Comparison of ENCODE assay signal across 19 cellular contexts in genomic region chr13:83216521-83217245, GRCh38.
DNase-seq lines count a peak whose midpoint lies in the region; FAIRE-seq and TF ChIP-seq lines count a peak whose summit lies in the region.
"Had no signal": no experiment of that assay in that cellular context is flagged by ENCODE, and none has a peak within 500 bp of the region (broad histone marks: within the 10 kb centered on the region; RNA-seq: fewer than 3 reads in every experiment).

No MANE protein-coding gene starts in this region.

- no peak overlapping the region for H3K9ac ChIP-seq in fibroblast of lung (ENCODE audit: insufficient read depth, low read length)

- TF ChIP-seq CTCF in AG04450 (IDR thresholded peaks at IDR 0.05; ENCODE audit: low read depth, low read length) (no peak), fibroblast of lung (conservative IDR thresholded peaks at IDR 0.05 in 1 of 2, IDR thresholded peaks at IDR 0.05 in 1 of 2; ENCODE audit: low read depth in 1 of 2, low read length in 2 of 2) (no peak), esophagus squamous epithelium (IDR thresholded peaks at IDR 0.05) (no peak)

- H3K4me3 ChIP-seq in AG04450 (ENCODE audit: low read depth, low read length) (no peak overlapping the region), fibroblast of lung (replicated peaks in 1 of 4; ENCODE audit: control extremely low read depth in 1 of 4, insufficient read depth in 1 of 4, low read depth in 3 of 4, low read length in 4 of 4) (no peak overlapping the region), esophagus squamous epithelium (no peak overlapping the region)
- H3K4me3 ChIP-seq: Peyer's patch had no signal

- intact Hi-C loops in esophagus squamous epithelium (cut with DNase I), result no loop called here

- TF ChIP-seq POLR2A in H54 (IDR thresholded peaks at IDR 0.05; ENCODE audit: low read depth, low read length), result no peak
- TF ChIP-seq POLR2A in esophagus squamous epithelium (IDR thresholded peaks at IDR 0.05), result no peak

- H3K79me2 ChIP-seq in fibroblast of lung (ENCODE audit: control insufficient read depth, insufficient read depth, low read length), result no peaks in the 10 kb centered on the region

- H3K27ac ChIP-seq in AG04450 (ENCODE audit: low read depth, low read length) (no peak overlapping the region), fibroblast of lung (ENCODE audit: insufficient read depth, low read length) (peak overlapping the region; percentile 65), esophagus squamous epithelium (no peak overlapping the region)
- H3K27ac ChIP-seq: Peyer's patch had no signal

- H3K36me3 ChIP-seq in fibroblast of lung (ENCODE audit: control insufficient read depth, insufficient read depth, low read length), result no peaks in the 10 kb centered on the region
- no peaks in the 10 kb centered on the region for H3K36me3 ChIP-seq in esophagus squamous epithelium
- H3K36me3 ChIP-seq: Peyer's patch had no signal

- no peak overlapping the region for H2AFZ ChIP-seq in fibroblast of lung (ENCODE audit: low read length)

- H3K4me2 ChIP-seq in fibroblast of lung (ENCODE audit: extremely low read depth, insufficient read depth, low read length), result no peak overlapping the region

- H3K9me3 ChIP-seq in AG04450 (ENCODE audit: control insufficient read depth, insufficient read depth, low read length) (no peaks in the 10 kb centered on the region), fibroblast of lung (ENCODE audit: control insufficient read depth, insufficient read depth, low read depth, low read length) (no peaks in the 10 kb centered on the region), esophagus squamous epithelium (no peaks in the 10 kb centered on the region)

- H3K4me1 ChIP-seq in fibroblast of lung (ENCODE audit: control insufficient read depth, extremely low read depth, insufficient read depth, low read length) (no peaks in the 10 kb centered on the region), esophagus squamous epithelium (peaks cover 0 to 2% (median 0%) of the 10 kb centered on the region in 3 donors)
- H3K4me1 ChIP-seq: Peyer's patch had no signal

- H3K27me3 ChIP-seq in AG04450 (ENCODE audit: control insufficient read depth, insufficient read depth, low read length) (no peaks in the 10 kb centered on the region), fibroblast of lung (ENCODE audit: control insufficient read depth, insufficient read depth, low read length) (no peaks in the 10 kb centered on the region), esophagus squamous epithelium (no peaks in the 10 kb centered on the region)
- H3K27me3 ChIP-seq: Peyer's patch had no signal

- WGBS in esophagus squamous epithelium, 2 donors, result 35 to 60% methylated on average over 1 of the region's 1 CpG

- POLR2A ChIA-PET in AG04450 (lab: Yijun Ruan, JAX), result interaction anchor here (0.6 to 1.0 kb wide), 2 partner anchors 12 to 537 kb away, joined by 4 to 5 read pairs; no protein-coding TSS in a partner anchor

- no peaks in the 10 kb centered on the region for H4K20me1 ChIP-seq in fibroblast of lung (ENCODE audit: control insufficient read depth, extremely low read depth, insufficient read depth, low read length)

- CTCF ChIA-PET in AG04450 (lab: Charles Lee), result no interaction called here

- FAIRE-seq in H54 (lab: Jason Lieb, UNC), result peak; percentile 60
- FAIRE-seq: A204.1, H1 had no signal

- DNase-seq in AG04450 (ENCODE audit: low read depth, low spot score) (peak; percentile 30), H54 (ENCODE audit: insufficient read length, low spot score) (no peak), NCI-H526 treated with DMSO at 0.1 percent for 48 hours (lab: John Stamatoyannopoulos, UW) (peak; percentile 99), fibroblast of lung (ENCODE audit: low read depth in 2 of 2) (peak; percentile 8 to 29), islet precursor cell (no peak), Ammon's horn (ENCODE audit: low spot score) (no peak), SIG-M5 treated with dmso at 0.1 percent for 504 hours (lab: John Stamatoyannopoulos, UW; ENCODE audit: unreplicated experiment) (no peak), esophagus squamous epithelium (lab: John Stamatoyannopoulos, UW) (no peak)
- DNase-seq: CD4-positive, alpha-beta T cell; DMS79; GF-D8; NCI-H1105; NCI-H1694 treated with DMSO at 0.1 percent for 48 hours; NCI-H446; Peyer's patch; SHP77; SW 1271 had no signal

Comparison
In these comparisons a context has a peak if more than half of its experiments do, and no peak if none do; other contexts are left out.
1. DNase-seq: peak in AG04450 (single experiment), NCI-H526 treated with DMSO at 0.1 percent for 48 hours (single experiment) and fibroblast of lung (2 of 2); none in H54 (single experiment), islet precursor cell (single experiment), Ammon's horn (single experiment), SIG-M5 treated with dmso at 0.1 percent for 504 hours (single experiment) and esophagus squamous epithelium (single experiment).